In the genomic region with DNA sequence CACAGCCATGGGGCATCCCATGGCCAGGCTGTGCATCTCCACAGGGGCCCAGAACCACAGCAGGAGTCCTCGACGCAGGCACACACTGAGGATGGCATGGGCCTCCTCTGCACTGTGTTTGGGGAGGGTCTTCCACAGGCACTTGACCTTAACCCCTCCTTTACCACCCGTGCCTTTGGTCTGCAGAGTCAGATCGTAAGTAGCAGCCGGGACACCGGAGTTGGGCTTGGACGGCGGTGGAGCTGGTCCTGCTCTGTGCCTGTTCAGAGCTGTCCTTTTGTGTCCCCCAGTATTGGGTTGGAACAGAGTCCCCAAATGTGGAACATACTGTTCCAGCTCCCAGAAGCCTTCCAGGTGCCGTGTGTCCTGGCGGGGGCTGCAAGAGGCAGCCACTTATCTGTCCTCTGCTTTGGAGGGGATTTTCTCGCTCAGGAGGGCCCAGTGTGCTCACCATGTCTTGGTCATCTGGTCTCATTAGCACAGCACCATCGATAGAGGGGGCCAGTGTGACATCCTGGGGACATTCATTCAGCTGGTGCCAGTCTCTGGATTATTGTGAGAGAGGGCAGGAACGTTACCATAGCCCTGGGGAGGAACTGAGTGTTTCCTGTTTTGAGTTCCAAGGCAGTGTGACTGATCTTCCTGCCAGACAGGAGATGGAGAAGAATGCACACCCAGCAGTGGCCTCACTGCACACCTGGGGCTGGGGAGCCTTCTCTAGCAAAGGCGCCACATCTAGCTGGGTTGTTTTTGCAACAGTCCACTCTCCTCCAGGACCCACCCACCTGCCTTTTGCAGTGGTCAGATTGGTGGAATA, we compare ENCODE assay signal across 8 cellular contexts. TPM values are rescaled to one million over a fixed set of nuclear protein-coding genes. Genes with fewer than 3 reads are reported as not detected.
DNase-seq lines count a peak whose midpoint lies in the region; ATAC-seq, FAIRE-seq and TF ChIP-seq lines count a peak whose summit lies in the region.

No MANE protein-coding gene starts in this region.

- H3K79me2 ChIP-seq in osteoblast (ENCODE audit: insufficient read depth, low read length) = no peaks in the 10 kb centered on the region

- no peak for ATAC-seq in GM19395 (IDR thresholded peaks at IDR 0.05; ENCODE audit: unreplicated experiment)

- H3K4me1 ChIP-seq in osteoblast (ENCODE audit: insufficient read depth, low read length) = peaks cover 3% of the 10 kb centered on the region

- TF ChIP-seq CTCF in fibroblast of the aortic adventitia (IDR thresholded peaks at IDR 0.05; ENCODE audit: insufficient read depth, low read length) (peak; percentile 52), osteoblast (IDR thresholded peaks at IDR 0.05; ENCODE audit: extremely low read depth, low read depth, low read length) (peak; percentile 49)

- H4K20me1 ChIP-seq in osteoblast (ENCODE audit: insufficient read depth, low read length) = peaks cover 2% of the 10 kb centered on the region

- H3K4me2 ChIP-seq in osteoblast (ENCODE audit: insufficient read depth, low read length) = no peak overlapping the region

- no peak overlapping the region for H3K27ac ChIP-seq in osteoblast (ENCODE audit: low read depth, low read length)

- no peaks in the 10 kb centered on the region for H3K9me3 ChIP-seq in osteoblast (ENCODE audit: low read depth, low read length)

- H3K27me3 ChIP-seq in osteoblast (ENCODE audit: insufficient read depth, low read length) = no peaks in the 10 kb centered on the region

- DNase-seq in Caki2 (ENCODE audit: low read depth) (peak; percentile 85), H54 (ENCODE audit: insufficient read length, low spot score) (no peak), NCI-H524 treated with DMSO at 0.1 percent for 48 hours (lab: John Stamatoyannopoulos, UW) (peak; percentile 16), activated T-cell treated with anti-CD3 and anti-CD28 coated beads for 48 hours (ENCODE audit: low read depth) (peak; percentile 43), fibroblast of the aortic adventitia (ENCODE audit: low read depth) (peak; percentile 68), osteoblast (ENCODE audit: insufficient read length, low spot score, missing footprints) (no peak), activated gamma-delta T cell treated with Interleukin-2 at 50 U/mL for 16 hours (no peak)

- in situ Hi-C loops in Caki2 (cut with HindIII; ENCODE audit: low pct_unique_long_range_greater_than_20kb, low sequenced_read_pairs) = no loop called here

- peaks cover under 1% of the 10 kb centered on the region for H3K36me3 ChIP-seq in osteoblast (ENCODE audit: insufficient read depth, low read length)

- peak; percentile 89 for FAIRE-seq in H54 (lab: Jason Lieb, UNC)

- H3K4me3 ChIP-seq in fibroblast of the aortic adventitia (ENCODE audit: low read depth, low read length) (no peak overlapping the region), osteoblast (ENCODE audit: insufficient read depth, low read length) (no peak overlapping the region)

- no peak overlapping the region for H2AFZ ChIP-seq in osteoblast (ENCODE audit: low read length)

- TF ChIP-seq POLR2A in H54 (IDR thresholded peaks at IDR 0.05; ENCODE audit: low read depth, low read length) = no peak

RNA-seq across cellular contexts. Expression of a gene that starts 12.4 kb away (rescaled TPM):
- 44.7 and 60.4 TPM in 2 replicates for total RNA-seq in Caki2 (2014; rRNA removed; shearing (Covaris generic); ENCODE audit: low replicate concordance)
- 34.0 and 69.4 TPM in 2 replicates for total RNA-seq in fibroblast of the aortic adventitia (ENCODE audit: low replicate concordance)
- 28.0 and 31.1 TPM in 2 replicates for total RNA-seq in osteoblast

RNA-seq across cellular contexts. Expression of a gene that starts 12.6 kb away (rescaled TPM):
- total RNA-seq in Caki2 (2014; rRNA removed; shearing (Covaris generic); ENCODE audit: low replicate concordance) = 39.1 and 45.1 TPM in 2 replicates
- total RNA-seq in fibroblast of the aortic adventitia (ENCODE audit: low replicate concordance) = 8.3 and 19.9 TPM in 2 replicates
- total RNA-seq in osteoblast = 18.8 and 20.0 TPM in 2 replicates

RNA-seq across cellular contexts. Expression of a gene that starts 29.8 kb away (rescaled TPM):
- 138 and 142 TPM in 2 replicates for total RNA-seq in Caki2 (2014; rRNA removed; shearing (Covaris generic); ENCODE audit: low replicate concordance)
- total RNA-seq in fibroblast of the aortic adventitia (ENCODE audit: low replicate concordance) (14.1 and 15.2 TPM in 2 replicates), osteoblast (14.4 and 19.9 TPM in 2 replicates)

Comparison
In these comparisons a context has a peak if more than half of its experiments do, and no peak if none do; other contexts are left out.
1. DNase-seq: peak in Caki2 (single experiment), NCI-H524 treated with DMSO at 0.1 percent for 48 hours (single experiment), activated T-cell treated with anti-CD3 and anti-CD28 coated beads for 48 hours (single experiment) and fibroblast of the aortic adventitia (single experiment); none in H54 (single experiment), osteoblast (single experiment) and activated gamma-delta T cell treated with Interleukin-2 at 50 U/mL for 16 hours (single experiment).